Comparison of ENCODE assay signal across 14 cellular contexts in genomic region chr3:141407817-141408216, GRCh38. TPM values are rescaled to one million over a fixed set of nuclear protein-coding genes. Genes with fewer than 3 reads are reported as not detected.
A peak's percentile ranks its signal among the peaks of the same experiment; 100 is the strongest.
DNase-seq lines count a peak whose midpoint lies in the region; ATAC-seq and TF ChIP-seq lines count a peak whose summit lies in the region.
"Had no signal": no experiment of that assay in that cellular context is flagged by ENCODE, and none has a peak within 500 bp of the region (broad histone marks: within the 10 kb centered on the region; RNA-seq: fewer than 3 reads in every experiment).

No MANE protein-coding gene starts in this region.

- 91 to 96% methylated on average over 2 of the region's 2 CpGs for WGBS in body of pancreas, 2 donors

- TF ChIP-seq CTCF in right atrium auricular region (IDR thresholded peaks at IDR 0.05), result no peak
- no peak for TF ChIP-seq CTCF in body of pancreas (IDR thresholded peaks at IDR 0.05)
- no peak for TF ChIP-seq CTCF in vagina (IDR thresholded peaks at IDR 0.05)
- TF ChIP-seq CTCF in GM13976 (IDR thresholded peaks at IDR 0.05; ENCODE audit: borderline replicate concordance, control extremely low read depth, extremely low read depth, insufficient read depth, missing control alignments), result no peak

- intact Hi-C loops in Right ventricle myocardium inferior (cut with DNase I), result no loop called here
- intact Hi-C loops in body of pancreas (cut with DNase I), result no loop called here
- intact Hi-C loops in vagina (cut with DNase I), result no loop called here

- H3K9me3 ChIP-seq in right atrium auricular region, result no peaks in the 10 kb centered on the region
- no peaks in the 10 kb centered on the region for H3K9me3 ChIP-seq in body of pancreas
- no peaks in the 10 kb centered on the region for H3K9me3 ChIP-seq in muscle layer of duodenum (ENCODE audit: control insufficient read depth in 1 of 2, low read length in 2 of 2)
- H3K9me3 ChIP-seq in vagina, result no peaks in the 10 kb centered on the region

- H3K4me1 ChIP-seq in right atrium auricular region (peaks cover 0 to 84% of the 10 kb centered on the region in 2 donors), body of pancreas (peaks cover 87% of the 10 kb centered on the region), muscle layer of duodenum (ENCODE audit: control insufficient read depth in 1 of 2, insufficient read depth in 2 of 2, low read length in 2 of 2) (peaks cover 31 to 39% of the 10 kb centered on the region in 2 donors), vagina (peaks cover 90% of the 10 kb centered on the region)

- H3K36me3 ChIP-seq in right atrium auricular region (peaks cover 31% of the 10 kb centered on the region), body of pancreas (replicated peaks in 1 of 2; ENCODE audit: insufficient read depth in 1 of 2, low read depth in 2 of 2) (peaks cover 1 to 4% of the 10 kb centered on the region in 2 donors), muscle layer of duodenum (ENCODE audit: control insufficient read depth in 1 of 2, insufficient read depth in 2 of 2, low read length in 2 of 2) (peaks cover 17 to 29% of the 10 kb centered on the region in 2 donors), vagina (peaks cover 0 to 23% of the 10 kb centered on the region in 2 donors)

- DNase-seq in right atrium auricular region (ENCODE audit: low spot score) (no peak), Right ventricle myocardium inferior (ENCODE audit: missing footprints) (no peak), body of pancreas (no peak), vagina (ENCODE audit: extremely low spot score in 2 of 2) (no peak), NCI-H446 (lab: John Stamatoyannopoulos, UW) (no peak), GM13976 (ENCODE audit: low spot score) (no peak)
- DNase-seq: activated naive CD8-positive, alpha-beta T cell treated with anti-CD3 and anti-CD28 coated beads, Interleukin-2, amount 10 ng/mL, durations not matched to agents 7 days and 5 days; DND-41; NCI-H1105 treated with DMSO at 0.1 percent for 48 hours; NCI-H524 treated with DMSO at 0.1 percent for 48 hours; nephron progenitor cell; T-helper 9 cell had no signal

- ATAC-seq in Right ventricle myocardium inferior (no peak), body of pancreas (no peak), HG03342 (IDR thresholded peaks at IDR 0.05; ENCODE audit: unreplicated experiment) (no peak)

- no peak for TF ChIP-seq POLR2A in body of pancreas (IDR thresholded peaks at IDR 0.05)
- no peak for TF ChIP-seq POLR2A in vagina (IDR thresholded peaks at IDR 0.05)

- no peaks in the 10 kb centered on the region for H3K27me3 ChIP-seq in right atrium auricular region
- H3K27me3 ChIP-seq in body of pancreas, result no peaks in the 10 kb centered on the region
- no peaks in the 10 kb centered on the region for H3K27me3 ChIP-seq in muscle layer of duodenum (ENCODE audit: low read depth, low read length)
- no peaks in the 10 kb centered on the region for H3K27me3 ChIP-seq in vagina

- in situ Hi-C loops in GM13976 (cut with MboI; ENCODE audit: low sequenced_read_pairs, unreplicated experiment), result no loop called here

- H3K4me3 ChIP-seq in right atrium auricular region (no peak overlapping the region), body of pancreas (no peak overlapping the region), muscle layer of duodenum (ENCODE audit: low read depth in 1 of 2, low read length in 2 of 2) (no peak overlapping the region), vagina (no peak overlapping the region)

- peak overlapping the region; percentile 98 for H3K27ac ChIP-seq in right atrium auricular region
- H3K27ac ChIP-seq in body of pancreas, result peak overlapping the region in 3 of 4 donors; percentile 42 to 96 (median 94)
- peak overlapping the region; percentile 93 for H3K27ac ChIP-seq in muscle layer of duodenum (ENCODE audit: low read length)
- peak overlapping the region; percentile 98 for H3K27ac ChIP-seq in vagina

RNA-seq across cellular contexts. Expression of gene ZBTB38, which starts 39.5 kb away (rescaled TPM):
- total RNA-seq in right atrium auricular region, result 100 to 1,000 TPM; 120 to 127 TPM
- 102 TPM for total RNA-seq in Right ventricle myocardium inferior
- total RNA-seq in body of pancreas, result 10 to 100 TPM; 48.5 to 60.4 TPM
- total RNA-seq in vagina, result 88.6 TPM
